2 cellular contexts compared by ENCODE assay signal in genomic region chr13:66259426-66259825, GRCh38.
DNase-seq lines count a peak whose midpoint lies in the region.

No MANE protein-coding gene starts in this region.

- DNase-seq in DMS53 (lab: John Stamatoyannopoulos, UW) (peak; percentile 10), activated gamma-delta T cell (lab: John Stamatoyannopoulos, UW) (peak; percentile 4)
